Comparison of ENCODE assay signal across 28 cellular contexts in the genomic region with DNA sequence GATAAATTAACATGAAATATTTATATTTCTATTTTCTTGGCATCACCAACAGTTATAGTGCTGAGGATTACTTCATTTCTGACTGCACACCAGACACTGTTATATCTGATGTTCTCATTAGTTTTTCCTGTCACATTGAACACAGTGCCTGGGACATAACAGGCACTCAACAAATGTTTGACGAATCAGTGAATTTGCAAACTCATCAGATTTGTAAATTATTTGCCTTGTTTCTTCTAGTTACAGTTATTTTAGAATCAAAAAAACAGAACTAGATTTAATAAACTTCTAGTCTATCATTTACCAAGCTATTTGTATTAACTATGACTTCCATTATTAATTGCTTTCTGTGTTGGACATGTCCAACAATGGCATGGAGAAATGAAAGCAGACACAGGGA.
DNase-seq lines count a peak whose midpoint lies in the region; ATAC-seq, FAIRE-seq and TF ChIP-seq lines count a peak whose summit lies in the region.
"Had no signal": no experiment of that assay in that cellular context is flagged by ENCODE, and none has a peak within 500 bp of the region (broad histone marks: within the 10 kb centered on the region; RNA-seq: fewer than 3 reads in every experiment).

No MANE protein-coding gene starts in this region.

- no peak for TF ChIP-seq RAD21 in HepG2 (CRISPR knock-in tag; IDR thresholded peaks at IDR 0.05)

- H3K4me3 ChIP-seq in HepG2 (replicated peaks in 1 of 3; ENCODE audit: insufficient read depth in 1 of 3, low read depth in 2 of 3, low read length in 3 of 3) = no peak overlapping the region
- no peak overlapping the region for H3K4me3 ChIP-seq in right lobe of liver
- H3K4me3 ChIP-seq in astrocyte (ENCODE audit: insufficient read depth, low read depth, low read length) = no peak overlapping the region
- no peak overlapping the region for H3K4me3 ChIP-seq in endothelial cell of umbilical vein (replicated peaks in 1 of 3; ENCODE audit: insufficient read depth in 1 of 3, low read depth in 1 of 3, low read length in 3 of 3)
- H3K4me3 ChIP-seq: BLaER1, GM12878 had no signal

- ATAC-seq in HepG2 = no peak
- no peak for ATAC-seq in right lobe of liver
- ATAC-seq in HG02973 (IDR thresholded peaks at IDR 0.05; ENCODE audit: unreplicated experiment) = no peak
- ATAC-seq: GM12878 had no signal

- H4K20me1 ChIP-seq in HepG2 (ENCODE audit: insufficient read depth, low read length) (no peaks in the 10 kb centered on the region), astrocyte (ENCODE audit: insufficient read depth, low read length) (no peaks in the 10 kb centered on the region), endothelial cell of umbilical vein (replicated peaks; ENCODE audit: control insufficient read depth, extremely low read depth, insufficient read depth, low read length) (no peaks in the 10 kb centered on the region)
- H4K20me1 ChIP-seq: BLaER1 had no signal

- POLR2A ChIA-PET in HepG2 (lab: Yijun Ruan, JAX) = no interaction called here
- POLR2A ChIA-PET in endothelial cell of umbilical vein (lab: Charles Lee) = no interaction called here

- no peaks in the 10 kb centered on the region for H3K9me3 ChIP-seq in HepG2 (ENCODE audit: low read length)
- H3K9me3 ChIP-seq in right lobe of liver = no peaks in the 10 kb centered on the region
- no peaks in the 10 kb centered on the region for H3K9me3 ChIP-seq in astrocyte (ENCODE audit: insufficient read depth, low read depth, low read length)
- H3K9me3 ChIP-seq in endothelial cell of umbilical vein (replicated peaks; ENCODE audit: control insufficient read depth, insufficient read depth, low read length) = no peaks in the 10 kb centered on the region
- H3K9me3 ChIP-seq: BE2C, BLaER1 had no signal

- in situ Hi-C loops in HepG2 (cut with HindIII; ENCODE audit: extremely low pct_ligation_motif_present, low pct_unique_long_range_greater_than_20kb) = no loop called here

- no peak overlapping the region for H3K9ac ChIP-seq in HepG2 (ENCODE audit: insufficient read depth, low read depth, low read length)
- no peak overlapping the region for H3K9ac ChIP-seq in astrocyte (ENCODE audit: low read length)
- H3K9ac ChIP-seq in endothelial cell of umbilical vein (replicated peaks; ENCODE audit: extremely low read depth, insufficient read depth, low read length) = no peak overlapping the region
- H3K9ac ChIP-seq: BLaER1 had no signal

- H3K9me1 ChIP-seq in endothelial cell of umbilical vein (replicated peaks; ENCODE audit: control insufficient read depth, extremely low read depth, insufficient read depth, low read length) = no peaks in the 10 kb centered on the region

- no peak overlapping the region for H3K27ac Mint-ChIP-seq in astrocyte (ENCODE audit: unreplicated experiment)
- H3K27ac Mint-ChIP-seq: CD14-positive monocyte; CD4-positive, alpha-beta memory T cell; CD4-positive, CD25-positive, alpha-beta regulatory T cell; CD8-positive, alpha-beta memory T cell had no signal

- H3K27ac ChIP-seq in HepG2 (ENCODE audit: extremely low read length, insufficient read depth, low read length) (no peak overlapping the region), right lobe of liver (no peak overlapping the region), astrocyte (ENCODE audit: low read depth, low read length) (no peak overlapping the region), endothelial cell of umbilical vein (ENCODE audit: insufficient read depth, low read depth, low read length) (no peak overlapping the region)
- H3K27ac ChIP-seq: 22Rv1, BLaER1 had no signal

- H3K4me2 ChIP-seq in HepG2 (ENCODE audit: low read depth, low read length) (no peak overlapping the region), astrocyte (ENCODE audit: low read length) (no peak overlapping the region), endothelial cell of umbilical vein (ENCODE audit: insufficient read depth, low read length) (no peak overlapping the region)
- H3K4me2 ChIP-seq: BLaER1 had no signal

- H3K27me3 Mint-ChIP-seq in astrocyte (ENCODE audit: low read depth, unreplicated experiment) = no peaks in the 10 kb centered on the region
- H3K27me3 Mint-ChIP-seq: CD4-positive, alpha-beta memory T cell; CD4-positive, CD25-positive, alpha-beta regulatory T cell; CD8-positive, alpha-beta memory T cell had no signal

- H3K36me3 ChIP-seq in HepG2 (replicated peaks in 1 of 2; ENCODE audit: control insufficient read depth in 1 of 2, insufficient read depth in 2 of 2, low read length in 2 of 2) (no peaks in the 10 kb centered on the region), right lobe of liver (no peaks in the 10 kb centered on the region), astrocyte (ENCODE audit: insufficient read depth, low read length) (no peaks in the 10 kb centered on the region), endothelial cell of umbilical vein (ENCODE audit: control insufficient read depth in 2 of 2, extremely low read depth in 1 of 2, insufficient read depth in 2 of 2, low read length in 2 of 2) (no peaks in the 10 kb centered on the region)
- H3K36me3 ChIP-seq: BE2C, BLaER1 had no signal

- TF ChIP-seq CTCF in HepG2 (CRISPR knock-in tag; IDR thresholded peaks at IDR 0.05) = no peak
- TF ChIP-seq CTCF in right lobe of liver (IDR thresholded peaks at IDR 0.05) = no peak
- TF ChIP-seq CTCF in astrocyte (IDR thresholded peaks at IDR 0.05; ENCODE audit: insufficient read depth, low read depth, low read length) = no peak
- TF ChIP-seq CTCF in endothelial cell of umbilical vein (IDR thresholded peaks at IDR 0.05; ENCODE audit: extremely low read depth in 1 of 2, insufficient read depth in 1 of 2, low read depth in 1 of 2, low read length in 2 of 2) = no peak

- H2AFZ ChIP-seq in HepG2 (ENCODE audit: low read length) = no peak overlapping the region
- no peak overlapping the region for H2AFZ ChIP-seq in astrocyte (ENCODE audit: low read depth, low read length)
- no peak overlapping the region for H2AFZ ChIP-seq in endothelial cell of umbilical vein (ENCODE audit: low read depth, low read length)

- CTCF ChIA-PET in HepG2 (lab: Yijun Ruan, JAX; ENCODE audit: low intra/inter-chr PET ratio, low total read pairs) = no interaction called here
- CTCF ChIA-PET in endothelial cell of umbilical vein (lab: Charles Lee) = no interaction called here

- 0% methylated on average over 1 of the region's 1 CpG for WGBS in HepG2 (ENCODE audit: low lambda C conversion rate)
- 28% methylated on average over 1 of the region's 1 CpG for WGBS in right lobe of liver (ENCODE audit: insufficient coverage, low coverage, low lambda C conversion rate, missing lambda C conversion rate)

- no peaks in the 10 kb centered on the region for H3K36me3 Mint-ChIP-seq in astrocyte (ENCODE audit: low read depth, unreplicated experiment)
- H3K36me3 Mint-ChIP-seq: CD14-positive monocyte; CD4-positive, alpha-beta memory T cell; CD4-positive, CD25-positive, alpha-beta regulatory T cell; CD8-positive, alpha-beta memory T cell had no signal

- FAIRE-seq in HepG2 (lab: Jason Lieb, UNC) = no peak
- peak; percentile 90 for FAIRE-seq in astrocyte (lab: Jason Lieb, UNC)
- peak; percentile 46 for FAIRE-seq in endothelial cell of umbilical vein (lab: Jason Lieb, UNC)
- FAIRE-seq: GM12878, GM12892, GM18507, GM19239 had no signal

- H3K9me3 Mint-ChIP-seq in astrocyte (ENCODE audit: unreplicated experiment) = no peaks in the 10 kb centered on the region
- H3K9me3 Mint-ChIP-seq: CD14-positive monocyte had no signal

- H3K4me1 ChIP-seq in HepG2 (ENCODE audit: insufficient read depth, low read length) = no peaks in the 10 kb centered on the region
- peaks cover 0 to 13% (median 0%) of the 10 kb centered on the region in 4 donors for H3K4me1 ChIP-seq in right lobe of liver
- H3K4me1 ChIP-seq in astrocyte (ENCODE audit: insufficient read depth, low read length) = no peaks in the 10 kb centered on the region
- no peaks in the 10 kb centered on the region for H3K4me1 ChIP-seq in endothelial cell of umbilical vein (ENCODE audit: control insufficient read depth, extremely low read depth, insufficient read depth, low read length)
- H3K4me1 ChIP-seq: BE2C, BLaER1 had no signal

- dilution Hi-C loops in endothelial cell of umbilical vein (cut with MboI; ENCODE audit: extremely low pct_ligation_motif_present, low sequenced_read_pairs) = no loop called here

- TF ChIP-seq POLR2A in HepG2 (IDR thresholded peaks at IDR 0.05; ENCODE audit: insufficient read depth in 1 of 2, low read depth in 2 of 2, low read length in 2 of 2) (no peak), right lobe of liver (IDR thresholded peaks at IDR 0.05) (no peak), endothelial cell of umbilical vein (IDR thresholded peaks at IDR 0.05; ENCODE audit: low read depth, low read length) (no peak)

- H3K4me1 Mint-ChIP-seq in astrocyte (ENCODE audit: low read depth, unreplicated experiment) = no peaks in the 10 kb centered on the region
- H3K4me1 Mint-ChIP-seq: CD14-positive monocyte; CD4-positive, alpha-beta memory T cell; CD4-positive, CD25-positive, alpha-beta regulatory T cell; CD8-positive, alpha-beta memory T cell had no signal

- DNase-seq in HepG2 (ENCODE audit: low spot score) (no peak), right lobe of liver (no peak), astrocyte (ENCODE audit: low read depth) (no peak), endothelial cell of umbilical vein (ENCODE audit: low read depth, low spot score) (no peak), medulla oblongata (ENCODE audit: extremely low spot score) (no peak), glomerular visceral epithelial cell (ENCODE audit: extremely low spot score) (no peak)
- DNase-seq: ACHN; BE2C; C1 segment of cervical spinal cord; CD4-positive, alpha-beta memory T cell; CD4-positive, CD25-positive, alpha-beta regulatory T cell; CD8-positive, alpha-beta memory T cell; COR-L47; DMS 273 treated with DMSO at 0.1 percent for 48 hours; DMS153; DMS53; DMS79; DND-41; EL; GDM1 had no signal

- BruUV-seq in HepG2 (replicated peaks; lab: Mats Ljungman, UMichigan) (no TSS peak), endothelial cell of umbilical vein (replicated peaks; lab: Mats Ljungman, UMichigan) (no TSS peak)

- H3K27me3 ChIP-seq in HepG2 (ENCODE audit: control insufficient read depth in 1 of 2, insufficient read depth in 2 of 2, low read length in 2 of 2) = no peaks in the 10 kb centered on the region
- no peaks in the 10 kb centered on the region for H3K27me3 ChIP-seq in right lobe of liver
- H3K27me3 ChIP-seq in astrocyte (ENCODE audit: insufficient read depth, low read length) = no peaks in the 10 kb centered on the region
- no peaks in the 10 kb centered on the region for H3K27me3 ChIP-seq in endothelial cell of umbilical vein (ENCODE audit: control insufficient read depth in 2 of 2, insufficient read depth in 2 of 2, low read length in 2 of 2)
- H3K27me3 ChIP-seq: BE2C, BLaER1 had no signal

- intact Hi-C loops in HepG2 (cut with micrococcal nuclease; ENCODE audit: unreplicated experiment) (no loop called here), right lobe of liver (cut with DNase I) (no loop called here), endothelial cell of umbilical vein (cut with micrococcal nuclease) (no loop called here)

- H3K79me2 ChIP-seq in HepG2 (ENCODE audit: insufficient read depth, low read length) = no peaks in the 10 kb centered on the region
- no peaks in the 10 kb centered on the region for H3K79me2 ChIP-seq in astrocyte (ENCODE audit: insufficient read depth, low read length)
- H3K79me2 ChIP-seq in endothelial cell of umbilical vein (ENCODE audit: control insufficient read depth, insufficient read depth, low read length) = no peaks in the 10 kb centered on the region

- TF ChIP-seq EP300 in HepG2 (IDR thresholded peaks at IDR 0.05; ENCODE audit: low read depth in 2 of 2, low read length in 2 of 2) (no peak), HepG2 (CRISPR knock-in tag; IDR thresholded peaks at IDR 0.05; ENCODE audit: borderline replicate concordance) (no peak)

- no peak overlapping the region for H3K4me3 Mint-ChIP-seq in astrocyte (ENCODE audit: unreplicated experiment)
- H3K4me3 Mint-ChIP-seq: CD14-positive monocyte; CD4-positive, alpha-beta memory T cell; CD4-positive, CD25-positive, alpha-beta regulatory T cell; CD8-positive, alpha-beta memory T cell had no signal
